20 cellular contexts compared by ENCODE assay signal in genomic region chr4:84710520-84710919, GRCh38.
"Had no signal": no experiment of that assay in that cellular context is flagged by ENCODE, and none has a peak within 500 bp of the region (broad histone marks: within the 10 kb centered on the region; RNA-seq: fewer than 3 reads in every experiment).

No MANE protein-coding gene starts in this region.

- H3K36me3 ChIP-seq: uterus had no signal

- DNase-seq: effector CD4-positive, alpha-beta T cell; endodermal cell; foreskin melanocyte; heart left ventricle; hippocampal formation; kidney glomerular epithelial cell; mammary epithelial cell; naive thymus-derived CD8-positive, alpha-beta T cell; psoas muscle; retina; right lobe of liver; stimulated activated CD4-positive, alpha-beta T cell treated with anti-CD3 and anti-CD28 coated beads, Interleukin-4, amount 100 ng/mL, for 1 hour; stimulated activated CD8-positive, alpha-beta memory T cell treated with anti-CD3 and anti-CD28 coated beads, Interleukin-4, amount 100 ng/mL, for 48 hours; stimulated activated naive CD8-positive, alpha-beta T cell treated with anti-CD3 and anti-CD28 coated beads, Interleukin-15, Interleukin-2, amounts not matched to agents 100 U/mL and 50 U/mL, for 24 hours; thyroid gland; upper lobe of left lung; uterus had no signal

- H3K27ac ChIP-seq: neutrophil, psoas muscle, right lobe of liver, suprapubic skin, thyroid gland, upper lobe of left lung, uterus had no signal

- H3K4me1 ChIP-seq: psoas muscle, right lobe of liver, suprapubic skin, thyroid gland, upper lobe of left lung, uterus had no signal

- H3K9me3 ChIP-seq: heart left ventricle, neutrophil, psoas muscle, right lobe of liver, suprapubic skin, thyroid gland, upper lobe of left lung, uterus had no signal

- H3K27me3 ChIP-seq: heart left ventricle, neutrophil, right lobe of liver, suprapubic skin, thyroid gland, upper lobe of left lung, uterus had no signal

- H3K4me3 ChIP-seq: heart left ventricle, psoas muscle, right lobe of liver, suprapubic skin, thyroid gland, upper lobe of left lung, uterus had no signal

- ATAC-seq: heart left ventricle; naive thymus-derived CD8-positive, alpha-beta T cell; psoas muscle; stimulated activated effector memory CD8-positive, alpha-beta T cell treated with anti-CD3 and anti-CD28 coated beads, Interleukin-12 subunit alpha, Interleukin-12 subunit beta, amount 100 ng/mL, for 72 hours; stimulated activated naive CD8-positive, alpha-beta T cell treated with anti-CD3 and anti-CD28 coated beads, Interleukin-15, Interleukin-2, amounts not matched to agents 100 U/mL and 50 U/mL, for 24 hours had no signal
